8 cellular contexts compared by ENCODE assay signal in the genomic region with DNA sequence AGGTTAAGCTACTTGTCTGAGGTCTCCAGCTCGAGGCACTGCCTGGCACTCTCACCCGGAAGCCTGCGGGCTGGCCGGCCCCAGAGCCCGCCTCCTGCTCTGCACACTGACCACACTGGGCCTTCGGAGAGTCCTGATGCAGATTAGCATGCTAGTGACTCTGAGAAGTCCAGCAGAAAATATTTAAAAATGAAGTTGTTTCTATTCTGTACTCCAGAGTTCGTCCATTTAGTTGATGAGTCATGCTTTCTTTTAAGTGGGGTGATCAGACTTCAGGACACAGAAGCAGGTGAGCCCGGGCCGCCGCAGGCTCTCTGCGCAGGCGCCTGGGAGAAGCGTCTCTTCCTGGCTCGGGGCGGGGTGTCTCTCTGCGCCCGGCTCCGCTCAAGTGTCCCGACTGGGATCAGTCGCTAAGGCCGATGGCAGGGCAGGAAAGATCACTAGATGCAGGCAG. TPM values are rescaled to one million over a fixed set of nuclear protein-coding genes. Genes with fewer than 3 reads are reported as not detected.
DNase-seq lines count a peak whose midpoint lies in the region; ATAC-seq, FAIRE-seq and TF ChIP-seq lines count a peak whose summit lies in the region.

No MANE protein-coding gene starts in this region.

- intact Hi-C loops in K562 (cut with micrococcal nuclease) = no loop called here

- peaks cover 6 to 17% of the 10 kb centered on the region in 2 donors for H3K27me3 Mint-ChIP-seq in stimulated activated naive B cell treated with anti-CD40 and anti-IgM and Interleukin-4, amounts not matched to agents 10 μg/mL and 1 μg/mL and 100 μg/mL, for 72 hours

- H3K36me3 ChIP-seq in K562 (ENCODE audit: control insufficient read depth, insufficient read depth, low read length) (no peaks in the 10 kb centered on the region), liver (ENCODE audit: control insufficient read depth in 4 of 4, insufficient read depth in 3 of 4, low read depth in 1 of 4, low read length in 3 of 4) (no peaks in the 10 kb centered on the region)

- BruUV-seq in K562 (replicated peaks; lab: Mats Ljungman, UMichigan) = no TSS peak

- TF ChIP-seq CTCF in K562 (IDR thresholded peaks at IDR 0.05 in 2 of 3, conservative IDR thresholded peaks at IDR 0.05 in 1 of 3; ENCODE audit: insufficient read depth in 2 of 3, low read depth in 1 of 3, low read length in 3 of 3) (no peak), liver (IDR thresholded peaks at IDR 0.05; ENCODE audit: low read depth, low read length, missing input control) (no peak)

- no peak for TF ChIP-seq EP300 in K562 (IDR thresholded peaks at IDR 0.05; ENCODE audit: low read length)

- peak overlapping the region; percentile 58 to 77 for H3K4me3 Mint-ChIP-seq in stimulated activated naive B cell treated with anti-CD40 and anti-IgM and Interleukin-4, amounts not matched to agents 10 μg/mL and 1 μg/mL and 100 μg/mL, for 72 hours

- H3K4me1 Mint-ChIP-seq in stimulated activated naive B cell treated with anti-CD40 and anti-IgM and Interleukin-4, amounts not matched to agents 10 μg/mL and 1 μg/mL and 100 μg/mL, for 72 hours = peaks cover 0 to 1% of the 10 kb centered on the region in 2 donors

- H3K27ac ChIP-seq in K562 (ENCODE audit: extremely low read depth, low read depth, low read length) (no peak overlapping the region), liver (ENCODE audit: low read depth in 1 of 2, low read length in 2 of 2) (no peak overlapping the region)

- peak; percentile 86 for ATAC-seq in K562
- peak; percentile 41 to 69 for ATAC-seq in stimulated activated naive B cell treated with anti-CD40 and anti-IgM and Interleukin-4, amounts not matched to agents 10 μg/mL and 1 μg/mL and 100 μg/mL, for 72 hours (replicated peaks)
- no peak for ATAC-seq in GM18861 (IDR thresholded peaks at IDR 0.05; ENCODE audit: unreplicated experiment)

- POLR2A ChIA-PET in K562 (lab: Yijun Ruan, JAX) = interaction anchor here (0.6 kb wide), 1 partner anchor 10 kb away, joined by 3 read pairs; no protein-coding TSS in a partner anchor

- WGBS in K562 (ENCODE audit: insufficient coverage, low coverage, missing lambda C conversion rate) = 3% methylated on average over 21 of the region's 21 CpGs
- WGBS in liver = 30% methylated on average over 21 of the region's 21 CpGs

- peak overlapping the region; percentile 76 for H2AFZ ChIP-seq in K562 (ENCODE audit: low read depth, low read length)

- H4K20me1 ChIP-seq in K562 (replicated peaks; ENCODE audit: control insufficient read depth, insufficient read depth, low read length) = no peaks in the 10 kb centered on the region

- H3K9ac ChIP-seq in K562 (ENCODE audit: insufficient read depth in 1 of 2, low read depth in 2 of 2, low read length in 2 of 2) (no peak overlapping the region), liver (ENCODE audit: low read depth in 1 of 2, low read length in 2 of 2) (peak overlapping the region in 1 of 2 donors; percentile 5)

- TF ChIP-seq POLR2A in K562 (conservative IDR thresholded peaks at IDR 0.05) = no peak

- no peak overlapping the region for H3K27ac Mint-ChIP-seq in stimulated activated naive B cell treated with anti-CD40 and anti-IgM and Interleukin-4, amounts not matched to agents 10 μg/mL and 1 μg/mL and 100 μg/mL, for 72 hours

- H3K36me3 Mint-ChIP-seq in stimulated activated naive B cell treated with anti-CD40 and anti-IgM and Interleukin-4, amounts not matched to agents 10 μg/mL and 1 μg/mL and 100 μg/mL, for 72 hours = no peaks in the 10 kb centered on the region

- no peaks in the 10 kb centered on the region for H3K9me3 Mint-ChIP-seq in stimulated activated naive B cell treated with anti-CD40 and anti-IgM and Interleukin-4, amounts not matched to agents 10 μg/mL and 1 μg/mL and 100 μg/mL, for 72 hours

- TF ChIP-seq RAD21 in K562 (CRISPR knock-in tag; conservative IDR thresholded peaks at IDR 0.05 in 1 of 2, IDR thresholded peaks at IDR 0.05 in 1 of 2) (no peak), liver (IDR thresholded peaks at IDR 0.05) (no peak)

- H3K9me3 ChIP-seq in K562 (replicated peaks; ENCODE audit: control insufficient read depth, insufficient read depth, low read depth, low read length) (no peaks in the 10 kb centered on the region), liver (ENCODE audit: control insufficient read depth in 4 of 4, low read length in 3 of 4) (no peaks in the 10 kb centered on the region)

- H3K4me2 ChIP-seq in K562 (ENCODE audit: insufficient read depth, low read length) = peak overlapping the region; percentile 46

- no peaks in the 10 kb centered on the region for H3K79me2 ChIP-seq in K562 (ENCODE audit: control insufficient read depth, insufficient read depth, low read length)

- H3K4me1 ChIP-seq in K562 (replicated peaks in 1 of 2; ENCODE audit: control insufficient read depth in 2 of 2, insufficient read depth in 2 of 2, low read length in 2 of 2) (peaks cover 4 to 6% of the 10 kb centered on the region in 2 experiments; a peak in 2 of 5 replicates), liver (ENCODE audit: control insufficient read depth in 4 of 4, insufficient read depth in 4 of 4, low read length in 3 of 4) (peaks cover 0 to 3% (median 0%) of the 10 kb centered on the region in 4 donors)

- no peak for FAIRE-seq in K562 (lab: Jason Lieb, UNC)

- peaks cover 8 to 17% of the 10 kb centered on the region in 2 experiments; a peak in 4 of 5 replicates for H3K27me3 ChIP-seq in K562 (ENCODE audit: control insufficient read depth in 2 of 2, insufficient read depth in 2 of 2, low read length in 2 of 2)
- H3K27me3 ChIP-seq in liver (ENCODE audit: control insufficient read depth in 4 of 4, insufficient read depth in 4 of 4, low read length in 3 of 4) = no peaks in the 10 kb centered on the region

- no peaks in the 10 kb centered on the region for H3K9me1 ChIP-seq in K562 (ENCODE audit: control insufficient read depth, insufficient read depth, low read length)

- in situ Hi-C loops in K562 (cut with MboI) = no loop called here

- no peak overlapping the region for H3K4me3 ChIP-seq in K562
- peak overlapping the region; percentile 24 to 28 (median 26) for H3K4me3 ChIP-seq in liver (ENCODE audit: low read depth in 1 of 3, low read length in 3 of 3)

- DNase-seq in ELF-1 (ENCODE audit: low read depth, low spot score) = peak; percentile 88
- DNase-seq in NCI-H460 (ENCODE audit: extremely low read depth, low read depth) = peak; percentile 45
- DNase-seq in K562 (ENCODE audit: extremely low read depth in 1 of 4, low spot score in 3 of 4) = peak; percentile 33 to 50 (median 36)
- DNase-seq in stimulated activated naive B cell treated with anti-CD40 and anti-IgM and Interleukin-4, amounts not matched to agents 10 μg/mL and 1 μg/mL and 100 μg/mL, for 72 hours = no peak
- DNase-seq in T1000 (lab: John Stamatoyannopoulos, UW) = no peak
- no peak for DNase-seq in NAMALWA (ENCODE audit: low spot score)

- CTCF ChIA-PET in K562 (lab: Yijun Ruan, JAX; ENCODE audit: low intra/inter-chr PET ratio) = no interaction called here

TF ChIP-seq in K562, 482 proteins besides CTCF, POLR2A, EP300 and RAD21 (continues in another document):
- TF ChIP-seq ARNT (IDR thresholded peaks at IDR 0.05) = no peak
- peak; percentile 31; the same call in 1 of the 2 replicates for TF ChIP-seq NFE2 (IDR thresholded peaks at IDR 0.05; ENCODE audit: low read depth)
- TF ChIP-seq JUND (IDR thresholded peaks at IDR 0.05; ENCODE audit: borderline replicate concordance, low read depth, low read length) = 0 out of 2 replicates have a peak, but pooled peaks have one; percentile 14
- no peak for TF ChIP-seq JUND (tag; IDR thresholded peaks at IDR 0.05; ENCODE audit: borderline replicate concordance, low read depth, low read length)
- TF ChIP-seq NFE2L1 (tag; IDR thresholded peaks at IDR 0.05; ENCODE audit: borderline replicate concordance, low read depth) = peak; percentile 23; the same call in 1 of the 2 replicates
- no peak for TF ChIP-seq ZNF384 (IDR thresholded peaks at IDR 0.05; ENCODE audit: low read depth, low read length)

TF ChIP-seq in liver, 16 proteins besides CTCF, POLR2A, EP300 and RAD21:
- TF ChIP-seq MAX (IDR thresholded peaks at IDR 0.05) = no peak

RNA-seq across cellular contexts. Expression of gene FAM240B, which starts 32.5 kb away (rescaled TPM):
- total RNA-seq in NCI-H460 (2014; rRNA removed; shearing (Covaris generic)) = not detected in 2 replicates
- not detected in 2 replicates for polyA plus RNA-seq in NCI-H460 (2014; cell fraction: nucleus; rRNA removed)
- total RNA-seq in K562 (2011; cell fraction: chromatin; rRNA removed; ENCODE audit: low replicate concordance) = not detected in 2 replicates
- not detected in 2 replicates for total RNA-seq in K562 (2011; cell fraction: nucleolus; rRNA removed)
- not detected in 2 replicates for total RNA-seq in K562 (2011; cell fraction: nucleoplasm; rRNA removed)
- not detected in 2 replicates for total RNA-seq in K562 (2014; rRNA removed)
- not detected in 2 replicates for total RNA-seq in K562 (2014; rRNA removed; fragmentation: Illumina TruSeq; extraction: Trizol)
- not detected in 2 replicates for total RNA-seq in K562 (2015; rRNA removed; fragmentation: Illumina TruSeq; extraction: Trizol)
- not detected in 2 replicates for total RNA-seq in K562 (2021)
- polyA plus RNA-seq in K562 (2011; rRNA removed) = not detected in 2 replicates
- not detected in 2 replicates for polyA plus RNA-seq in K562 (2011; cell fraction: cytosol; rRNA removed)
- polyA plus RNA-seq in K562 (2011; cell fraction: nucleus; rRNA removed) = not detected in 2 replicates
- polyA plus RNA-seq in K562 (2012) = not detected in 2 replicates
- not detected in 2 replicates for polyA plus RNA-seq in K562 (2014; fragmentation: Illumina TruSeq; extraction: Trizol)
- not detected for polyA plus RNA-seq in K562 (2014; fragmentation: Nextera tagmentation; extraction: Ambion mirVana)
- not detected in 2 replicates for polyA plus RNA-seq in K562 (2014; rRNA removed)
- polyA minus RNA-seq in K562 (2011; rRNA and poly(A)+ RNA removed) = not detected in 2 replicates
- polyA minus RNA-seq in K562 (2011; cell fraction: cytosol; rRNA and poly(A)+ RNA removed) = not detected in 2 replicates
- polyA minus RNA-seq in K562 (2011; cell fraction: nucleus; rRNA and poly(A)+ RNA removed) = not detected in 2 replicates
- not detected for total RNA-seq in liver
- not detected for polyA plus RNA-seq in liver

Comparison
In these comparisons a context has a peak if more than half of its experiments do, and no peak if none do; other contexts are left out.
1. DNase-seq: peak in ELF-1 (single experiment), NCI-H460 (single experiment) and K562 (4 of 4); none in stimulated activated naive B cell treated with anti-CD40 and anti-IgM and Interleukin-4, amounts not matched to agents 10 μg/mL and 1 μg/mL and 100 μg/mL, for 72 hours (single experiment), T1000 (single experiment) and NAMALWA (single experiment).